Comparison of ENCODE assay signal across 24 cellular contexts in genomic region chr21:35436899-35437298, GRCh38.
DNase-seq lines count a peak whose midpoint lies in the region; ATAC-seq and TF ChIP-seq lines count a peak whose summit lies in the region.
"Had no signal": no experiment of that assay in that cellular context is flagged by ENCODE, and none has a peak within 500 bp of the region (broad histone marks: within the 10 kb centered on the region; RNA-seq: fewer than 3 reads in every experiment).

No MANE protein-coding gene starts in this region.

- H3K4me2 ChIP-seq in OCI-LY1 (ENCODE audit: low read length): no peak overlapping the region

- H3K9me2 ChIP-seq in OCI-LY1 (ENCODE audit: low read depth, low read length): no peaks in the 10 kb centered on the region

- no peak overlapping the region for H3K27ac ChIP-seq in OCI-LY1 (ENCODE audit: low read depth, low read length, poor library complexity, severe bottlenecking)
- no peak overlapping the region for H3K27ac ChIP-seq in WERI-Rb-1
- H3K27ac ChIP-seq: adrenal gland, prostate gland, tibial nerve had no signal

- H3K36me3 ChIP-seq in OCI-LY1 (ENCODE audit: insufficient read depth, low read length) (no peaks in the 10 kb centered on the region), WERI-Rb-1 (no peaks in the 10 kb centered on the region)
- H3K36me3 ChIP-seq: adrenal gland, prostate gland, tibial nerve had no signal

- no peak overlapping the region for H2AFZ ChIP-seq in OCI-LY1 (ENCODE audit: low read length)

- ATAC-seq in HG03175 (IDR thresholded peaks at IDR 0.05; ENCODE audit: unreplicated experiment): no peak
- ATAC-seq: left ventricle myocardium superior; mucosa of descending colon; stimulated activated naive CD8-positive, alpha-beta T cell treated with anti-CD3 and anti-CD28 coated beads, Interleukin-15, Interleukin-2, amounts not matched to agents 100 U/mL and 50 U/mL, for 24 hours; T-helper 17 cell had no signal

- H3K27me3 ChIP-seq in OCI-LY1 (ENCODE audit: insufficient read depth, low read length) (peaks cover 4% of the 10 kb centered on the region; the same call in 1 of the 2 replicates), WERI-Rb-1 (ENCODE audit: insufficient read depth, low read depth, severe bottlenecking) (peaks cover 59% of the 10 kb centered on the region)
- H3K27me3 ChIP-seq: adrenal gland, tibial nerve had no signal

- H3K9me3 ChIP-seq in OCI-LY1 (ENCODE audit: low read length): peaks cover 1% of the 10 kb centered on the region; the same call in 1 of the 2 replicates
- H3K9me3 ChIP-seq in WERI-Rb-1 (ENCODE audit: severe bottlenecking): peaks cover 8% of the 10 kb centered on the region
- H3K9me3 ChIP-seq: adrenal gland, prostate gland had no signal

- no peaks in the 10 kb centered on the region for H4K20me1 ChIP-seq in OCI-LY1 (ENCODE audit: insufficient read depth, low read length)

- H3K79me2 ChIP-seq in OCI-LY1 (ENCODE audit: insufficient read depth, low read length): no peaks in the 10 kb centered on the region

- H3K9ac ChIP-seq in OCI-LY1 (ENCODE audit: low read length): no peak overlapping the region

- no peaks in the 10 kb centered on the region for H3K4me1 ChIP-seq in OCI-LY1 (ENCODE audit: insufficient read depth, low read length, severe bottlenecking)
- H3K4me1 ChIP-seq: adrenal gland, prostate gland had no signal

- DNase-seq in ELF-1 (ENCODE audit: low read depth, low spot score): peak; percentile 2
- peak; percentile 4 for DNase-seq in HCEC 1CT
- no peak for DNase-seq in epithelial cell of proximal tubule (ENCODE audit: low read depth)
- no peak for DNase-seq in mesenteric fat pad (ENCODE audit: low spot score)
- no peak for DNase-seq in NCI-H187 treated with DMSO at 0.1 percent for 48 hours (lab: John Stamatoyannopoulos, UW)
- DNase-seq in WERI-Rb-1: no peak
- DNase-seq: activated CD4-positive, alpha-beta T cell treated with anti-CD3 and anti-CD28 coated beads, Interleukin-2, amount 50 U/mL, for 48 hours; activated gamma-delta T cell treated with Interleukin-2 at 50 U/mL for 16 hours; adrenal gland; CD4-positive, alpha-beta memory T cell; DMS79 treated with DMSO at 0.1 percent for 48 hours; KG1; left ventricle myocardium superior; mucosa of descending colon; NCI-H1092; NCI-H2081 treated with DMSO at 0.1 percent for 48 hours; NCI-H524; SHP77 treated with DMSO at 0.1 percent for 48 hours; stimulated activated naive CD8-positive, alpha-beta T cell treated with anti-CD3 and anti-CD28 coated beads, Interleukin-15, Interleukin-2, amounts not matched to agents 100 U/mL and 50 U/mL, for 24 hours; T-helper 17 cell had no signal

- no peak overlapping the region for H3K4me3 ChIP-seq in OCI-LY1 (ENCODE audit: low read depth, low read length, poor library complexity, severe bottlenecking)
- no peak overlapping the region for H3K4me3 ChIP-seq in epithelial cell of proximal tubule (ENCODE audit: low read depth, low read length)
- H3K4me3 ChIP-seq in WERI-Rb-1 (ENCODE audit: low read depth, low read length): no peak overlapping the region
- H3K4me3 ChIP-seq: adrenal gland, mucosa of descending colon, prostate gland, tibial nerve had no signal

- H3F3A ChIP-seq in OCI-LY1 (ENCODE audit: insufficient read depth, low read length): no peaks in the 10 kb centered on the region

- TF ChIP-seq CTCF in OCI-LY1 (IDR thresholded peaks at IDR 0.05; ENCODE audit: low read length) (0 out of 2 replicates have a peak, but pooled peaks have one; percentile 18), epithelial cell of proximal tubule (conservative IDR thresholded peaks at IDR 0.05; ENCODE audit: low read depth, low read length) (peak; percentile 28), WERI-Rb-1 (IDR thresholded peaks at IDR 0.05; ENCODE audit: low read depth, low read length) (no peak)

Comparison
In these comparisons a context has a peak if more than half of its experiments do, and no peak if none do; other contexts are left out.
1. DNase-seq: peak in ELF-1 (single experiment) and HCEC 1CT (single experiment); none in epithelial cell of proximal tubule (single experiment), mesenteric fat pad (single experiment), NCI-H187 treated with DMSO at 0.1 percent for 48 hours (single experiment) and WERI-Rb-1 (single experiment).